23 cellular contexts compared by ENCODE assay signal in genomic region chr12:60577607-60578006, GRCh38.
"Had no signal": no experiment of that assay in that cellular context is flagged by ENCODE, and none has a peak within 500 bp of the region (broad histone marks: within the 10 kb centered on the region; RNA-seq: fewer than 3 reads in every experiment).

No MANE protein-coding gene starts in this region.

- H3K9me3 ChIP-seq: SJSA1 had no signal

- H3K27me3 ChIP-seq: SJSA1 had no signal

- H3K36me3 ChIP-seq: SJSA1 had no signal

- H3K4me3 ChIP-seq: K562, SJSA1, SK-N-MC had no signal

- H3K4me1 ChIP-seq: SJSA1 had no signal

- DNase-seq: Kasumi-1, MM.1S, NCI-H1092 treated with DMSO at 0.1 percent for 48 hours, NCI-H1436, NCI-H187, NCI-H2029, NCI-H2171 treated with DMSO at 0.1 percent for 48 hours, NCI-H345, NCI-H446 treated with DMSO at 0.1 percent for 48 hours, NCI-H510A treated with DMSO at 0.1 percent for 48 hours, NCI-H526, NCI-H774, Right ventricle myocardium superior, RPMI8226, SIG-M5, T-cell had no signal

- H3K27ac ChIP-seq: HL-60, KMS-11, SJSA1, SK-N-MC had no signal

- FAIRE-seq: HTR-8/SVneo, K562, RCC 7860 had no signal
